In genomic region chr12:857611-858010, GRCh38 we compare ENCODE assay signal across 11 cellular contexts.
DNase-seq lines count a peak whose midpoint lies in the region; ATAC-seq, FAIRE-seq and TF ChIP-seq lines count a peak whose summit lies in the region.
"Had no signal": no experiment of that assay in that cellular context is flagged by ENCODE, and none has a peak within 500 bp of the region (broad histone marks: within the 10 kb centered on the region; RNA-seq: fewer than 3 reads in every experiment).

No MANE protein-coding gene starts in this region.

- FAIRE-seq in K562 (lab: Jason Lieb, UNC), result no peak
- peak; percentile 98 for FAIRE-seq in keratinocyte (lab: Jason Lieb, UNC)

- peaks cover 58% of the 10 kb centered on the region for H3K36me3 ChIP-seq in left ventricle myocardium inferior
- H3K36me3 ChIP-seq in K562 (ENCODE audit: control insufficient read depth, insufficient read depth, low read length), result peaks cover 52% of the 10 kb centered on the region
- peaks cover 8 to 10% of the 10 kb centered on the region in 2 experiments for H3K36me3 ChIP-seq in keratinocyte (ENCODE audit: control insufficient read depth in 2 of 2, extremely low read depth in 1 of 2, insufficient read depth in 2 of 2, low read length in 2 of 2)
- peaks cover 0 to 15% of the 10 kb centered on the region in 2 donors for H3K36me3 ChIP-seq in vagina

- H3K4me3 ChIP-seq in left ventricle myocardium inferior, result no peak overlapping the region
- H3K4me3 ChIP-seq in K562, result no peak overlapping the region
- no peak overlapping the region for H3K4me3 ChIP-seq in keratinocyte (ENCODE audit: control insufficient read depth in 2 of 3, extremely low read depth in 1 of 3, insufficient read depth in 2 of 3, low read depth in 1 of 3, low read length in 3 of 3)
- H3K4me3 ChIP-seq in vagina, result no peak overlapping the region
- H3K4me3 ChIP-seq: stomach had no signal

- DNase-seq in left ventricle myocardium inferior (no peak), cardiac septum (ENCODE audit: low spot score) (no peak), K562 (ENCODE audit: extremely low read depth in 1 of 4, low spot score in 3 of 4) (no peak), keratinocyte (ENCODE audit: low read depth, low spot score) (no peak), vagina (ENCODE audit: extremely low spot score in 2 of 2) (no peak)
- no peak for DNase-seq in activated CD4-positive, alpha-beta memory T cell treated with anti-CD3 and anti-CD28 coated beads, Interleukin-2, amount 10 ng/mL, durations not matched to agents 7 days and 5 days
- DNase-seq: activated CD8-positive, alpha-beta memory T cell treated with anti-CD3 and anti-CD28 coated beads, Interleukin-2, amount 50 U/mL, for 48 hours; left colon; stomach had no signal

- no peaks in the 10 kb centered on the region for H4K20me1 ChIP-seq in K562 (replicated peaks; ENCODE audit: control insufficient read depth, insufficient read depth, low read length)
- H4K20me1 ChIP-seq in keratinocyte (ENCODE audit: control insufficient read depth, extremely low read depth, insufficient read depth, low read length), result no peaks in the 10 kb centered on the region

- H2AFZ ChIP-seq in K562 (ENCODE audit: low read depth, low read length) (no peak overlapping the region), keratinocyte (ENCODE audit: control insufficient read depth, low read length) (no peak overlapping the region)

- H3K9ac ChIP-seq in K562 (ENCODE audit: insufficient read depth in 1 of 2, low read depth in 2 of 2, low read length in 2 of 2) (no peak overlapping the region), keratinocyte (ENCODE audit: control insufficient read depth, extremely low read depth, insufficient read depth, low read length) (peak overlapping the region; percentile 34)

- BruUV-seq in K562 (replicated peaks; lab: Mats Ljungman, UMichigan), result no TSS peak

- intact Hi-C loops in left ventricle myocardium inferior (cut with micrococcal nuclease) (no loop called here), cardiac septum (cut with DNase I) (no loop called here), K562 (cut with micrococcal nuclease) (no loop called here), vagina (cut with DNase I) (no loop called here)

- H3K4me2 ChIP-seq in K562 (ENCODE audit: insufficient read depth, low read length), result no peak overlapping the region
- H3K4me2 ChIP-seq in keratinocyte (ENCODE audit: control insufficient read depth, extremely low read depth, insufficient read depth, low read depth, low read length), result peak overlapping the region; percentile 81

- dilution Hi-C loops in keratinocyte (cut with MboI; ENCODE audit: extremely low pct_ligation_motif_present, low sequenced_read_pairs), result no loop called here

- 94% methylated on average over 4 of the region's 5 CpGs for WGBS in K562 (ENCODE audit: insufficient coverage, low coverage, missing lambda C conversion rate)

- H3K9me1 ChIP-seq in K562 (ENCODE audit: control insufficient read depth, insufficient read depth, low read length) (no peaks in the 10 kb centered on the region), keratinocyte (ENCODE audit: control insufficient read depth, extremely low read depth, insufficient read depth, low read length) (no peaks in the 10 kb centered on the region)

- in situ Hi-C loops in K562 (cut with MboI), result no loop called here

- H3K27me3 ChIP-seq in left ventricle myocardium inferior (ENCODE audit: low read depth), result no peaks in the 10 kb centered on the region
- no peaks in the 10 kb centered on the region for H3K27me3 ChIP-seq in K562 (ENCODE audit: control insufficient read depth in 2 of 2, insufficient read depth in 2 of 2, low read length in 2 of 2)
- no peaks in the 10 kb centered on the region for H3K27me3 ChIP-seq in keratinocyte (ENCODE audit: control insufficient read depth, extremely low read depth, insufficient read depth, low read length)
- no peaks in the 10 kb centered on the region for H3K27me3 ChIP-seq in vagina
- H3K27me3 ChIP-seq: stomach had no signal

- H3K27ac ChIP-seq in left ventricle myocardium inferior (replicated peaks) (peak overlapping the region; percentile 3), K562 (ENCODE audit: extremely low read depth, low read depth, low read length) (no peak overlapping the region), keratinocyte (ENCODE audit: control insufficient read depth, insufficient read depth, low read length) (peak overlapping the region; percentile 68), vagina (peak overlapping the region; percentile 60)

- TF ChIP-seq EP300 in K562 (IDR thresholded peaks at IDR 0.05; ENCODE audit: low read length), result no peak

- H3K9me3 Mint-ChIP-seq in activated CD4-positive, alpha-beta memory T cell treated with anti-CD3 and anti-CD28 coated beads, Interleukin-2, amount 10 ng/mL, durations not matched to agents 7 days and 5 days, result no peaks in the 10 kb centered on the region

- POLR2A ChIA-PET in K562 (lab: Yijun Ruan, JAX), result interaction anchor here (0.6 to 1.0 kb wide), 2 partner anchors 9 to 690 kb away, joined by 3 to 5 read pairs; no protein-coding TSS in a partner anchor
- POLR2A ChIA-PET in activated CD4-positive, alpha-beta memory T cell treated with anti-CD3 and anti-CD28 coated beads, Interleukin-2, amount 10 ng/mL, durations not matched to agents 7 days and 5 days (lab: Charles Lee), result no interaction called here

- H3K4me1 ChIP-seq in left ventricle myocardium inferior, result peaks cover 32% of the 10 kb centered on the region
- no peaks in the 10 kb centered on the region for H3K4me1 ChIP-seq in K562 (replicated peaks in 1 of 2; ENCODE audit: control insufficient read depth in 2 of 2, insufficient read depth in 2 of 2, low read length in 2 of 2)
- peaks cover 30% of the 10 kb centered on the region for H3K4me1 ChIP-seq in keratinocyte (ENCODE audit: control insufficient read depth, extremely low read depth, insufficient read depth, low read length)
- H3K4me1 ChIP-seq in vagina, result peaks cover 48% of the 10 kb centered on the region

- TF ChIP-seq POLR2A in K562 (conservative IDR thresholded peaks at IDR 0.05) (no peak), vagina (IDR thresholded peaks at IDR 0.05) (no peak)

- no peak for TF ChIP-seq RAD21 in K562 (CRISPR knock-in tag; conservative IDR thresholded peaks at IDR 0.05 in 1 of 2, IDR thresholded peaks at IDR 0.05 in 1 of 2)

- H3K79me2 ChIP-seq in K562 (ENCODE audit: control insufficient read depth, insufficient read depth, low read length) (peaks cover 14% of the 10 kb centered on the region), keratinocyte (ENCODE audit: control insufficient read depth, insufficient read depth, low read length) (peaks cover 19% of the 10 kb centered on the region)

- H3K27me3 Mint-ChIP-seq in activated CD4-positive, alpha-beta memory T cell treated with anti-CD3 and anti-CD28 coated beads, Interleukin-2, amount 10 ng/mL, durations not matched to agents 7 days and 5 days, result no peaks in the 10 kb centered on the region

- CTCF ChIA-PET in K562 (lab: Yijun Ruan, JAX; ENCODE audit: low intra/inter-chr PET ratio), result no interaction called here
- CTCF ChIA-PET in activated CD4-positive, alpha-beta memory T cell treated with anti-CD3 and anti-CD28 coated beads, Interleukin-2, amount 10 ng/mL, durations not matched to agents 7 days and 5 days (lab: Charles Lee), result interaction anchor here (0.8 to 1.6 kb wide), 4 partner anchors 22 to 288 kb away, joined by 3 to 4 read pairs (median 3); partner anchors contain the start of gene WNK1

- H3K9me3 ChIP-seq in left ventricle myocardium inferior (replicated peaks), result no peaks in the 10 kb centered on the region
- no peaks in the 10 kb centered on the region for H3K9me3 ChIP-seq in K562 (replicated peaks; ENCODE audit: control insufficient read depth, insufficient read depth, low read depth, low read length)
- H3K9me3 ChIP-seq in keratinocyte (ENCODE audit: control insufficient read depth, low read depth, low read length), result no peaks in the 10 kb centered on the region
- no peaks in the 10 kb centered on the region for H3K9me3 ChIP-seq in vagina
- H3K9me3 ChIP-seq: stomach had no signal

- no peak overlapping the region for H3K27ac Mint-ChIP-seq in activated CD4-positive, alpha-beta memory T cell treated with anti-CD3 and anti-CD28 coated beads, Interleukin-2, amount 10 ng/mL, durations not matched to agents 7 days and 5 days

- no peak overlapping the region for H3K4me3 Mint-ChIP-seq in activated CD4-positive, alpha-beta memory T cell treated with anti-CD3 and anti-CD28 coated beads, Interleukin-2, amount 10 ng/mL, durations not matched to agents 7 days and 5 days

- H3K4me1 Mint-ChIP-seq in activated CD4-positive, alpha-beta memory T cell treated with anti-CD3 and anti-CD28 coated beads, Interleukin-2, amount 10 ng/mL, durations not matched to agents 7 days and 5 days, result peaks cover 5% of the 10 kb centered on the region

- TF ChIP-seq CTCF in left ventricle myocardium inferior (IDR thresholded peaks at IDR 0.05; ENCODE audit: borderline replicate concordance), result no peak
- no peak for TF ChIP-seq CTCF in K562 (IDR thresholded peaks at IDR 0.05 in 2 of 3, conservative IDR thresholded peaks at IDR 0.05 in 1 of 3; ENCODE audit: insufficient read depth in 2 of 3, low read depth in 1 of 3, low read length in 3 of 3)
- TF ChIP-seq CTCF in keratinocyte (optimal IDR thresholded peaks at IDR 0.05 in 1 of 3, IDR thresholded peaks at IDR 0.05 in 1 of 3, conservative IDR thresholded peaks at IDR 0.05 in 1 of 3; ENCODE audit: extremely low read depth in 1 of 3, insufficient read depth in 2 of 3, low read length in 3 of 3), result no peak
- no peak for TF ChIP-seq CTCF in vagina (IDR thresholded peaks at IDR 0.05)

- ATAC-seq in K562 (no peak), GM19395 (IDR thresholded peaks at IDR 0.05; ENCODE audit: unreplicated experiment) (no peak), HG02588 (IDR thresholded peaks at IDR 0.05; ENCODE audit: unreplicated experiment) (no peak)
- ATAC-seq: left colon had no signal

- H3K36me3 Mint-ChIP-seq in activated CD4-positive, alpha-beta memory T cell treated with anti-CD3 and anti-CD28 coated beads, Interleukin-2, amount 10 ng/mL, durations not matched to agents 7 days and 5 days (ENCODE audit: low read depth), result peaks cover 50% of the 10 kb centered on the region

TF ChIP-seq in K562, 482 proteins besides CTCF, POLR2A, EP300 and RAD21:
- no peak for TF ChIP-seq PCBP2 (IDR thresholded peaks at IDR 0.05; ENCODE audit: low read depth, low read length, poor library complexity, severe bottlenecking)
- TF ChIP-seq FOSL1 (tag; conservative IDR thresholded peaks at IDR 0.05), result peak; percentile 29; the same call in 1 of the 2 replicates
